In the genomic region with DNA sequence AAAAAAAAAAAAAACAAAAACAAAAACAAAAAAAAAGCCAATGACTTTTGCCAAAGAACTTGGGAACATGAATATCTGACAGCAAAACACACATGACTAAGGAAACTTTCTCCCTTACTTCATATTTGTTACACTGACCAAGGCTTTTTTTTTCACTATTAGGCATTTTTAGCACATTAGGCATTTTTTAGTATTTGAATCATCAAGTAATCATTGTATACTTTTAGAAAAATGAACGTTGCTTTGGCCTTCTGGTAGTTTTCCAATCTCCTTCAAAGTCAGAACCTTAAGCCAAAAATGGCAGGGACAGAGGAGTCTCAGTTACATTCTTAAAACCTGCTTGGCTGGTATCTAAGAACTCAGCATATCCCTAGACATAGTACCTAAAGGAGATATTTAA, we compare ENCODE assay signal across 18 cellular contexts. TPM values are rescaled to one million over a fixed set of nuclear protein-coding genes. Genes with fewer than 3 reads are reported as not detected.
A peak's percentile ranks its signal among the peaks of the same experiment; 100 is the strongest.
DNase-seq lines count a peak whose midpoint lies in the region; ATAC-seq and TF ChIP-seq lines count a peak whose summit lies in the region.
"Had no signal": no experiment of that assay in that cellular context is flagged by ENCODE, and none has a peak within 500 bp of the region (broad histone marks: within the 10 kb centered on the region; RNA-seq: fewer than 3 reads in every experiment).

No MANE protein-coding gene starts in this region.

- H3K27ac ChIP-seq in RWPE2 (ENCODE audit: poor library complexity, severe bottlenecking) (peak overlapping the region; percentile 39), upper lobe of right lung (no peak overlapping the region)
- H3K27ac ChIP-seq: colonic mucosa, lower lobe of right lung, uterus had no signal

- intact Hi-C loops in upper lobe of right lung (cut with DNase I): no loop called here

- TF ChIP-seq CTCF in AG10803 (conservative IDR thresholded peaks at IDR 0.05; ENCODE audit: low read length): no peak
- no peak for TF ChIP-seq CTCF in RWPE2 (IDR thresholded peaks at IDR 0.05; ENCODE audit: poor library complexity, severe bottlenecking)
- TF ChIP-seq CTCF in nephron (IDR thresholded peaks at IDR 0.05; ENCODE audit: unreplicated experiment in 3 of 3): no peak
- TF ChIP-seq CTCF in upper lobe of right lung (IDR thresholded peaks at IDR 0.05): no peak

- H3K9me3 ChIP-seq in RWPE2 (ENCODE audit: severe bottlenecking) (no peaks in the 10 kb centered on the region), upper lobe of right lung (no peaks in the 10 kb centered on the region)
- H3K9me3 ChIP-seq: colonic mucosa, lower lobe of right lung, uterus had no signal

- no peaks in the 10 kb centered on the region for H3K27me3 ChIP-seq in RWPE2 (ENCODE audit: insufficient read depth, poor library complexity, severe bottlenecking)
- H3K27me3 ChIP-seq in upper lobe of right lung: no peaks in the 10 kb centered on the region
- H3K27me3 ChIP-seq: colonic mucosa, uterus had no signal

- peaks cover 79% of the 10 kb centered on the region for H3K36me3 Mint-ChIP-seq in nephron (ENCODE audit: low read depth)
- H3K36me3 Mint-ChIP-seq: natural killer cell had no signal

- H3K4me1 Mint-ChIP-seq in nephron: peaks cover 92% of the 10 kb centered on the region

- no peaks in the 10 kb centered on the region for H3K27me3 Mint-ChIP-seq in nephron (ENCODE audit: low read depth)
- H3K27me3 Mint-ChIP-seq: CD4-positive, alpha-beta T cell; stimulated activated naive CD8-positive, alpha-beta T cell treated with anti-CD3 and anti-CD28 coated beads, Interleukin-15, Interleukin-2, amounts not matched to agents 100 ng/mL and 50 ng/mL, for 24 hours had no signal

- DNase-seq in AG10803 (ENCODE audit: low read depth) (peak; percentile 77), RWPE2 (ENCODE audit: low spot score) (no peak), dedifferentiated amniotic fluid mesenchymal stem cell (ENCODE audit: extremely low spot score) (peak; percentile 70), upper lobe of right lung (no peak), NCI-H1694 treated with DMSO at 0.1 percent for 48 hours (lab: John Stamatoyannopoulos, UW) (no peak)
- DNase-seq: activated CD4-positive, CD25-positive, alpha-beta regulatory T cell treated with anti-CD3 and anti-CD28 coated beads, Interleukin-2, amount 50 U/mL, for 72 hours; CD4-positive, alpha-beta T cell; colonic mucosa; lower lobe of right lung; natural killer cell; NCI-H187; SHP77 treated with DMSO at 0.1 percent for 48 hours; uterus had no signal

- H3K4me3 Mint-ChIP-seq in nephron: no peak overlapping the region
- H3K4me3 Mint-ChIP-seq: CD4-positive, alpha-beta T cell; natural killer cell; stimulated activated naive CD8-positive, alpha-beta T cell treated with anti-CD3 and anti-CD28 coated beads, Interleukin-15, Interleukin-2, amounts not matched to agents 100 ng/mL and 50 ng/mL, for 24 hours had no signal

- H3K36me3 ChIP-seq in RWPE2 (ENCODE audit: low read depth) (peaks cover 4% of the 10 kb centered on the region; the same call in 1 of the 2 replicates), upper lobe of right lung (no peaks in the 10 kb centered on the region)
- H3K36me3 ChIP-seq: colonic mucosa, lower lobe of right lung, uterus had no signal

- peak overlapping the region; percentile 60 to 85 (median 70) for H3K27ac Mint-ChIP-seq in nephron
- H3K27ac Mint-ChIP-seq: activated T-helper 2 cell treated with anti-CD3 and anti-CD28 coated beads, Interferon-gamma antibody, Interleukin-2, Interleukin-4, amounts not matched to agents 10 μg/mL and 5 μg/mL and 100 μg/mL, durations not matched to agents 14 hours and 24 hours and 36 hours; CD4-positive, alpha-beta T cell; natural killer cell; stimulated activated naive CD8-positive, alpha-beta T cell treated with anti-CD3 and anti-CD28 coated beads, Interleukin-15, Interleukin-2, amounts not matched to agents 100 ng/mL and 50 ng/mL, for 24 hours had no signal

- ATAC-seq in RWPE2 (ENCODE audit: low read depth): no peak
- no peak for ATAC-seq in upper lobe of right lung
- ATAC-seq in GM19035 (IDR thresholded peaks at IDR 0.05; ENCODE audit: unreplicated experiment): no peak
- ATAC-seq in GM18502 (IDR thresholded peaks at IDR 0.05; ENCODE audit: poor library complexity, unreplicated experiment): no peak
- ATAC-seq: lower lobe of right lung, natural killer cell had no signal

- H3K4me1 ChIP-seq in RWPE2 (ENCODE audit: insufficient read depth, poor library complexity, severe bottlenecking) (peaks cover 37% of the 10 kb centered on the region), upper lobe of right lung (peaks cover 8% of the 10 kb centered on the region)
- H3K4me1 ChIP-seq: uterus had no signal

- H3K9me3 Mint-ChIP-seq in nephron: no peaks in the 10 kb centered on the region
- H3K9me3 Mint-ChIP-seq: activated T-helper 2 cell treated with anti-CD3 and anti-CD28 coated beads, Interferon-gamma antibody, Interleukin-2, Interleukin-4, amounts not matched to agents 10 μg/mL and 5 μg/mL and 100 μg/mL, durations not matched to agents 14 hours and 24 hours and 36 hours; CD4-positive, alpha-beta T cell; natural killer cell; stimulated activated naive CD8-positive, alpha-beta T cell treated with anti-CD3 and anti-CD28 coated beads, Interleukin-15, Interleukin-2, amounts not matched to agents 100 ng/mL and 50 ng/mL, for 24 hours had no signal

- H3K4me3 ChIP-seq in AG10803 (ENCODE audit: low read length) (no peak overlapping the region), RWPE2 (ENCODE audit: severe bottlenecking) (no peak overlapping the region), upper lobe of right lung (no peak overlapping the region)
- H3K4me3 ChIP-seq: colonic mucosa, lower lobe of right lung, uterus had no signal

RNA-seq across cellular contexts. Expression of gene NREP, which starts 19.3 kb away (rescaled TPM):
- 19.3 TPM for total RNA-seq in upper lobe of right lung

Comparison
In these comparisons a context has a peak if more than half of its experiments do, and no peak if none do; other contexts are left out.
1. DNase-seq: peak in AG10803 (single experiment) and dedifferentiated amniotic fluid mesenchymal stem cell (single experiment); none in RWPE2 (single experiment), upper lobe of right lung (single experiment) and NCI-H1694 treated with DMSO at 0.1 percent for 48 hours (single experiment).